Comparison of ENCODE assay signal across 13 cellular contexts in the genomic region with DNA sequence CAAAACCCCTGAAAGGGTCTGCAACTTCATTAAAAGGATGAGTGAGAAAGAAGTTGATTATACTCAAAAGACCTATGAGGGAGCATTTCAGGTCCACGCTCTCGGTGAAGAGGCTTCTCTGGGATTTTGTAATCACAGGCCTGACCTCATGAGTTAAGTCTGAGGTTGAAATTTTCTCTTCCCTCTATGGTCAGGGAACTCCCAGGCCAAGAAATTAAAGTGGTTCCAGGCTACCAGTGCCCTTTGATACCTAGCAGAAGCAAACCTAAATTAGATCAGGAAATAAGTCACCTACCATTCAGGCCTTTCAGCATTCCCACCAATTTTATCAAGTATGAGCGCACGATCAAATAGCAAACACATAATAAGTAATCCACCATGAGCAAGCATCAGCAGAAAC.
"Had no signal": no experiment of that assay in that cellular context is flagged by ENCODE, and none has a peak within 500 bp of the region (broad histone marks: within the 10 kb centered on the region; RNA-seq: fewer than 3 reads in every experiment).

No MANE protein-coding gene starts in this region.

- H3K9me3 Mint-ChIP-seq: activated naive CD4-positive, alpha-beta T cell treated with anti-CD3 and anti-CD28 coated beads for 36 hours; activated naive CD8-positive, alpha-beta T cell treated with anti-CD3 and anti-CD28 coated beads, Interleukin-2, amount 50 U/mL, for 24 hours; activated T-helper 2 cell treated with anti-CD3 and anti-CD28 coated beads, Interferon-gamma antibody, Interleukin-2, Interleukin-4, amounts not matched to agents 10 μg/mL and 5 μg/mL and 100 μg/mL, durations not matched to agents 14 hours and 24 hours and 36 hours had no signal

- H3K27ac Mint-ChIP-seq: activated naive CD4-positive, alpha-beta T cell treated with anti-CD3 and anti-CD28 coated beads for 36 hours; activated naive CD8-positive, alpha-beta T cell treated with anti-CD3 and anti-CD28 coated beads, Interleukin-2, amount 50 U/mL, for 24 hours; activated T-helper 2 cell treated with anti-CD3 and anti-CD28 coated beads, Interferon-gamma antibody, Interleukin-2, Interleukin-4, amounts not matched to agents 10 μg/mL and 5 μg/mL and 100 μg/mL, durations not matched to agents 14 hours and 24 hours and 36 hours; nephron had no signal

- H3K4me1 Mint-ChIP-seq: nephron had no signal

- ATAC-seq: activated naive CD8-positive, alpha-beta T cell treated with anti-CD3 and anti-CD28 coated beads, Interleukin-2, amount 50 U/mL, for 24 hours had no signal

- DNase-seq: activated CD4-positive, CD25-positive, alpha-beta regulatory T cell; activated naive CD4-positive, alpha-beta T cell treated with anti-CD3 and anti-CD28 coated beads for 36 hours; activated naive CD8-positive, alpha-beta T cell treated with anti-CD3 and anti-CD28 coated beads, Interleukin-2, amount 50 U/mL, for 24 hours; dorsolateral prefrontal cortex; erythroblast; kidney; mesendoderm; occipital lobe; sigmoid colon; stimulated activated CD4-positive, alpha-beta T cell treated with anti-CD3 and anti-CD28 coated beads, Interleukin-1b, Interleukin-23, amount 100 ng/mL, for 48 hours; thyroid gland had no signal

- H3K27me3 Mint-ChIP-seq: activated naive CD8-positive, alpha-beta T cell treated with anti-CD3 and anti-CD28 coated beads, Interleukin-2, amount 50 U/mL, for 24 hours had no signal

- H3K4me3 Mint-ChIP-seq: activated naive CD4-positive, alpha-beta T cell treated with anti-CD3 and anti-CD28 coated beads for 36 hours; activated naive CD8-positive, alpha-beta T cell treated with anti-CD3 and anti-CD28 coated beads, Interleukin-2, amount 50 U/mL, for 24 hours; nephron had no signal
